In genomic region chr12:8034802-8035201, GRCh38 we compare ENCODE assay signal across 9 cellular contexts. TPM values are rescaled to one million over a fixed set of nuclear protein-coding genes. Genes with fewer than 3 reads are reported as not detected.
DNase-seq lines count a peak whose midpoint lies in the region; TF ChIP-seq lines count a peak whose summit lies in the region.
"Had no signal": no experiment of that assay in that cellular context is flagged by ENCODE, and none has a peak within 500 bp of the region (broad histone marks: within the 10 kb centered on the region; RNA-seq: fewer than 3 reads in every experiment).

No MANE protein-coding gene starts in this region.

- DNase-seq in activated CD4-positive, alpha-beta T cell treated with anti-CD3 and anti-CD28 coated beads, Interleukin-2, amount 10 ng/mL, durations not matched to agents 7 days and 5 days = no peak
- no peak for DNase-seq in activated CD4-positive, alpha-beta T cell treated with anti-CD3 and anti-CD28 coated beads, Interleukin-2, amount 50 U/mL, for 1 hour
- DNase-seq in kidney tubule cell (ENCODE audit: low spot score) (peak; percentile 50), suprapubic skin (ENCODE audit: low spot score in 2 of 2) (no peak), SJCRH30 (no peak), superior temporal gyrus (ENCODE audit: extremely low spot score) (no peak), NCI-H524 (lab: John Stamatoyannopoulos, UW) (no peak)
- DNase-seq: activated CD4-positive, CD25-positive, alpha-beta regulatory T cell had no signal

- POLR2A ChIA-PET in activated CD4-positive, alpha-beta T cell treated with anti-CD3 and anti-CD28 coated beads, Interleukin-2, amount 10 ng/mL, durations not matched to agents 7 days and 5 days (lab: Charles Lee) = no interaction called here

- H3K4me1 Mint-ChIP-seq in activated CD4-positive, alpha-beta T cell treated with anti-CD3 and anti-CD28 coated beads, Interleukin-2, amount 10 ng/mL, durations not matched to agents 7 days and 5 days = peaks cover 68% of the 10 kb centered on the region
- H3K4me1 Mint-ChIP-seq in activated naive CD8-positive, alpha-beta T cell (ENCODE audit: low read depth) = peaks cover 63% of the 10 kb centered on the region

- CTCF ChIA-PET in activated CD4-positive, alpha-beta T cell treated with anti-CD3 and anti-CD28 coated beads, Interleukin-2, amount 10 ng/mL, durations not matched to agents 7 days and 5 days (lab: Charles Lee) = interaction anchor here (0.9 to 5.6 kb wide), 6 partner anchors 10 to 102 kb away, joined by 3 to 29 read pairs (median 3); partner anchors contain the start of gene C3AR1

- H3K9me3 ChIP-seq in suprapubic skin (no peaks in the 10 kb centered on the region), SJCRH30 (replicated peaks) (no peaks in the 10 kb centered on the region)

- no peaks in the 10 kb centered on the region for H3K9me3 Mint-ChIP-seq in activated CD4-positive, alpha-beta T cell treated with anti-CD3 and anti-CD28 coated beads, Interleukin-2, amount 10 ng/mL, durations not matched to agents 7 days and 5 days
- no peaks in the 10 kb centered on the region for H3K9me3 Mint-ChIP-seq in activated naive CD8-positive, alpha-beta T cell (ENCODE audit: low read depth)

- no peaks in the 10 kb centered on the region for H3K27me3 ChIP-seq in suprapubic skin
- no peaks in the 10 kb centered on the region for H3K27me3 ChIP-seq in SJCRH30

- H3K4me3 ChIP-seq in suprapubic skin (peak overlapping the region; percentile 94), SJCRH30 (no peak overlapping the region)

- no peak for TF ChIP-seq POLR2A in suprapubic skin (IDR thresholded peaks at IDR 0.05)

- H3K4me1 ChIP-seq in suprapubic skin (peaks cover 77% of the 10 kb centered on the region), SJCRH30 (peaks cover 12% of the 10 kb centered on the region; the same call in 1 of the 2 replicates)

- H3K27ac ChIP-seq in suprapubic skin (peak overlapping the region; percentile 96), SJCRH30 (no peak overlapping the region)

- H3K4me3 Mint-ChIP-seq in activated CD4-positive, alpha-beta T cell treated with anti-CD3 and anti-CD28 coated beads, Interleukin-2, amount 10 ng/mL, durations not matched to agents 7 days and 5 days = peak overlapping the region; percentile 85
- peak overlapping the region; percentile 85 for H3K4me3 Mint-ChIP-seq in activated naive CD8-positive, alpha-beta T cell

- H3K27me3 Mint-ChIP-seq in activated CD4-positive, alpha-beta T cell treated with anti-CD3 and anti-CD28 coated beads, Interleukin-2, amount 10 ng/mL, durations not matched to agents 7 days and 5 days = no peaks in the 10 kb centered on the region
- H3K27me3 Mint-ChIP-seq in activated naive CD8-positive, alpha-beta T cell = no peaks in the 10 kb centered on the region

- no peak for TF ChIP-seq EP300 in suprapubic skin (IDR thresholded peaks at IDR 0.05)

- H3K27ac Mint-ChIP-seq in activated CD4-positive, alpha-beta T cell treated with anti-CD3 and anti-CD28 coated beads, Interleukin-2, amount 10 ng/mL, durations not matched to agents 7 days and 5 days = no peak overlapping the region
- H3K27ac Mint-ChIP-seq in activated naive CD8-positive, alpha-beta T cell = peak overlapping the region; percentile 84

- H3K36me3 ChIP-seq in suprapubic skin (peaks cover 2% of the 10 kb centered on the region), SJCRH30 (no peaks in the 10 kb centered on the region)

- no peak for TF ChIP-seq CTCF in suprapubic skin (IDR thresholded peaks at IDR 0.05)

- peaks cover 19% of the 10 kb centered on the region for H3K36me3 Mint-ChIP-seq in activated CD4-positive, alpha-beta T cell treated with anti-CD3 and anti-CD28 coated beads, Interleukin-2, amount 10 ng/mL, durations not matched to agents 7 days and 5 days (ENCODE audit: low read depth)
- no peaks in the 10 kb centered on the region for H3K36me3 Mint-ChIP-seq in activated naive CD8-positive, alpha-beta T cell

RNA-seq across cellular contexts. Expression of gene FOXJ2, which starts 2.3 kb away (rescaled TPM):
- 10 to 100 TPM; 21.4 to 22.5 TPM for total RNA-seq in activated CD4-positive, alpha-beta T cell treated with anti-CD3 and anti-CD28 coated beads, Interleukin-2, amount 10 ng/mL, durations not matched to agents 7 days and 5 days
- total RNA-seq in suprapubic skin = 10 to 100 TPM; 18.3 to 28.1 (median 25.0) TPM
- 8.0 and 8.3 TPM in 2 replicates for total RNA-seq in SJCRH30 (2014; rRNA removed; shearing (Covaris generic))

RNA-seq across cellular contexts. Expression of gene C3AR1, which starts 31.4 kb away (rescaled TPM):
- total RNA-seq in activated CD4-positive, alpha-beta T cell treated with anti-CD3 and anti-CD28 coated beads, Interleukin-2, amount 10 ng/mL, durations not matched to agents 7 days and 5 days = 1 to 10 TPM; 5.4 to 5.9 TPM
- 1 to 10 TPM in 3 of 4 donors, under 1 TPM in 1; 0.79 to 2.0 (median 1.3) TPM for total RNA-seq in suprapubic skin
- total RNA-seq in SJCRH30 (2014; rRNA removed; shearing (Covaris generic)) = 0.06 and 0.08 TPM in 2 replicates

RNA-seq across cellular contexts. Expression of gene NECAP1, which starts 47.3 kb away (rescaled TPM):
- 10 to 100 TPM; 38.0 to 39.4 TPM for total RNA-seq in activated CD4-positive, alpha-beta T cell treated with anti-CD3 and anti-CD28 coated beads, Interleukin-2, amount 10 ng/mL, durations not matched to agents 7 days and 5 days
- total RNA-seq in suprapubic skin = 10 to 100 TPM; 25.4 to 48.6 (median 31.6) TPM
- total RNA-seq in SJCRH30 (2014; rRNA removed; shearing (Covaris generic)) = 27.9 and 34.8 TPM in 2 replicates
